In genomic region chr6:152943260-152943897, GRCh38 we compare ENCODE assay signal across 19 cellular contexts. TPM values are rescaled to one million over a fixed set of nuclear protein-coding genes. Genes with fewer than 3 reads are reported as not detected.
A peak's percentile ranks its signal among the peaks of the same experiment; 100 is the strongest.
DNase-seq lines count a peak whose midpoint lies in the region; ATAC-seq, FAIRE-seq and TF ChIP-seq lines count a peak whose summit lies in the region.
"Had no signal": no experiment of that assay in that cellular context is flagged by ENCODE, and none has a peak within 500 bp of the region (broad histone marks: within the 10 kb centered on the region; RNA-seq: fewer than 3 reads in every experiment).

No MANE protein-coding gene starts in this region.

- CTCF ChIA-PET in MCF 10A (lab: Yijun Ruan, JAX): interaction anchor here (0.9 kb wide), 1 partner anchor 79 kb away, joined by 3 read pairs; no protein-coding TSS in a partner anchor
- CTCF ChIA-PET in PC-3 (lab: Charles Lee): no interaction called here
- CTCF ChIA-PET in H1 (lab: Charles Lee; ENCODE audit: partially characterized antibody): interaction anchor here (0.8 to 7.6 kb wide), 5 partner anchors 10 to 195 kb away, joined by 3 to 33 read pairs (median 5); no protein-coding TSS in a partner anchor

- DNase-seq in MCF 10A (ENCODE audit: unreplicated experiment): peak; percentile 91
- no peak for DNase-seq in breast epithelium (ENCODE audit: low spot score in 2 of 2)
- DNase-seq in PC-3: peak; percentile 88
- DNase-seq in H1 (ENCODE audit: low read depth in 1 of 2, low spot score in 2 of 2): no peak
- DNase-seq in H4 (ENCODE audit: low spot score): no peak
- DNase-seq in NCI-H128 (lab: John Stamatoyannopoulos, UW; ENCODE audit: unreplicated experiment): no peak
- DNase-seq: CD8-positive, alpha-beta T cell; DND-41; GDM1; GM23248; Kasumi-1; NCI-H1436 treated with DMSO at 0.1 percent for 48 hours; NCI-H2029 treated with DMSO at 0.1 percent for 48 hours; NCI-H774 had no signal

- H3K27me3 Mint-ChIP-seq in MCF 10A (ENCODE audit: insufficient read depth, unreplicated experiment): peaks cover 11% of the 10 kb centered on the region

- no peak overlapping the region for H3K27ac Mint-ChIP-seq in MCF 10A (ENCODE audit: low read depth, unreplicated experiment)
- H3K27ac Mint-ChIP-seq: CD8-positive, alpha-beta T cell had no signal

- 85% methylated on average over 2 of the region's 2 CpGs; no CpG with 5 or more reads in 1 of the 2 experiments for WGBS in H1 (ENCODE audit: extremely low coverage in 1 of 2, insufficient coverage in 1 of 2, insufficient read length in 1 of 2, insufficient replicate concordance in 2 of 2, low coverage in 1 of 2, low lambda C conversion rate in 2 of 2, missing lambda C conversion rate in 1 of 2), 2 experiments

- H2BK15ac ChIP-seq in H1 (ENCODE audit: low read length): no peak overlapping the region

- no peak overlapping the region for H3K23ac ChIP-seq in H1 (ENCODE audit: insufficient read length)

- TF ChIP-seq CTCF in MCF 10A (IDR thresholded peaks at IDR 0.05; ENCODE audit: unreplicated experiment) (no peak), breast epithelium (IDR thresholded peaks at IDR 0.05) (no peak), PC-3 (conservative IDR thresholded peaks at IDR 0.05; ENCODE audit: low read depth, low read length) (no peak), H1 (IDR thresholded peaks at IDR 0.05; ENCODE audit: control extremely low read depth in 1 of 3, insufficient read depth in 1 of 3, low read depth in 1 of 3, low read length in 3 of 3) (no peak)

- H4K8ac ChIP-seq in H1 (ENCODE audit: extremely low read depth, insufficient read depth, low read length): no peak overlapping the region

- no peaks in the 10 kb centered on the region for H3K36me3 Mint-ChIP-seq in MCF 10A (ENCODE audit: insufficient read depth, unreplicated experiment)
- H3K36me3 Mint-ChIP-seq: CD8-positive, alpha-beta T cell had no signal

- no peaks in the 10 kb centered on the region for H3K9me3 Mint-ChIP-seq in MCF 10A (ENCODE audit: unreplicated experiment)
- H3K9me3 Mint-ChIP-seq: CD8-positive, alpha-beta T cell had no signal

- ATAC-seq in PC-3 (peak; percentile 65), HG03025 (IDR thresholded peaks at IDR 0.05; ENCODE audit: low FRiP score, unreplicated experiment) (no peak), HG02798 (IDR thresholded peaks at IDR 0.05; ENCODE audit: poor library complexity, unreplicated experiment) (no peak)
- ATAC-seq: CD8-positive, alpha-beta T cell; GM12878; Right ventricle myocardium inferior had no signal

- no peak overlapping the region for H2BK5ac ChIP-seq in H1 (ENCODE audit: low read depth, low read length)

- FAIRE-seq in H1 (lab: Jason Lieb, UNC): no peak
- FAIRE-seq: GM12878 had no signal

- POLR2A ChIA-PET in MCF 10A (lab: Yijun Ruan, JAX) (interaction anchor here (0.6 to 0.8 kb wide), 3 partner anchors 36 to 215 kb away, joined by 3 read pairs; no protein-coding TSS in a partner anchor), PC-3 (lab: Charles Lee; ENCODE audit: unreplicated experiment) (no interaction called here), H1 (lab: Charles Lee; ENCODE audit: partially characterized antibody) (no interaction called here)

- no peaks in the 10 kb centered on the region for H3K9me2 ChIP-seq in PC-3 (replicated peaks; ENCODE audit: low read length)

- H4K5ac ChIP-seq in H1 (ENCODE audit: insufficient read length, low read depth, low read length): no peak overlapping the region

- no peak overlapping the region for H3K18ac ChIP-seq in H1 (ENCODE audit: extremely low read depth, low read length)

- H3K4me1 Mint-ChIP-seq in MCF 10A (ENCODE audit: insufficient read depth, unreplicated experiment): peaks cover 7% of the 10 kb centered on the region

- no peak overlapping the region for H2BK12ac ChIP-seq in H1 (ENCODE audit: low read depth, low read length)

- H2AFZ ChIP-seq in PC-3 (ENCODE audit: low read length) (no peak overlapping the region), H1 (ENCODE audit: low read length) (no peak overlapping the region)
- H2AFZ ChIP-seq: GM23248 had no signal

- no peak overlapping the region for H4K91ac ChIP-seq in H1 (replicated peaks; ENCODE audit: insufficient read length, low read length)

- TF ChIP-seq RAD21 in H1 (IDR thresholded peaks at IDR 0.05 in 1 of 2, conservative IDR thresholded peaks at IDR 0.05 in 1 of 2; ENCODE audit: low read depth in 2 of 2, low read length in 2 of 2): no peak

- intact Hi-C loops in MCF 10A (cut with micrococcal nuclease) (no loop called here), breast epithelium (cut with DNase I; ENCODE audit: low total_unique reads) (loop anchor here (10.0 kb wide), 1 partner anchor 729 kb away; no protein-coding TSS in a partner anchor), PC-3 (cut with micrococcal nuclease) (no loop called here)

- H3K56ac ChIP-seq in H1 (replicated peaks; ENCODE audit: insufficient read length, low read depth, low read length): no peak overlapping the region

- H3K4me1 ChIP-seq in breast epithelium (no peaks in the 10 kb centered on the region), PC-3 (ENCODE audit: insufficient read depth, low read length) (peaks cover 54% of the 10 kb centered on the region), H1 (replicated peaks in 1 of 4; ENCODE audit: control insufficient read depth in 3 of 4, insufficient read depth in 4 of 4, low read length in 3 of 4) (peaks cover 0 to 3% (median 0%) of the 10 kb centered on the region in 4 experiments; a peak in 2 of 7 replicates)
- H3K4me1 ChIP-seq: BLaER1 had no signal

- BruUV-seq in MCF 10A (replicated peaks; lab: Mats Ljungman, UMichigan): no TSS peak
- BruUV-seq in PC-3 (replicated peaks; lab: Mats Ljungman, UMichigan): no TSS peak

- H3K27me3 ChIP-seq in breast epithelium (no peaks in the 10 kb centered on the region), PC-3 (ENCODE audit: low read length) (peaks cover 11% of the 10 kb centered on the region), H1 (replicated peaks in 1 of 4; ENCODE audit: control insufficient read depth in 3 of 4, extremely low read depth in 1 of 4, insufficient read depth in 3 of 4, low read length in 3 of 4) (no peaks in the 10 kb centered on the region)
- H3K27me3 ChIP-seq: BLaER1 had no signal

- H3K4me3 ChIP-seq in breast epithelium (no peak overlapping the region), PC-3 (ENCODE audit: low read length) (no peak overlapping the region; the same call in 1 of the 2 replicates), H1 (ENCODE audit: extremely low read depth in 1 of 4, insufficient read depth in 2 of 4, low read depth in 3 of 4, low read length in 4 of 4) (no peak overlapping the region)
- H3K4me3 ChIP-seq: BLaER1, GM12878, GM23248 had no signal

- no peak overlapping the region for H3K4ac ChIP-seq in H1 (replicated peaks; ENCODE audit: insufficient read length, low read depth, low read length)

- no peaks in the 10 kb centered on the region for H3K36me3 ChIP-seq in breast epithelium
- no peaks in the 10 kb centered on the region for H3K36me3 ChIP-seq in PC-3 (ENCODE audit: low read depth, low read length)
- no peaks in the 10 kb centered on the region for H3K36me3 ChIP-seq in H1 (ENCODE audit: control insufficient read depth in 2 of 4, insufficient read depth in 4 of 4, low read length in 3 of 4)
- H3K36me3 ChIP-seq: BLaER1 had no signal

- H2BK20ac ChIP-seq in H1 (ENCODE audit: low read length): no peak overlapping the region

- H4K20me1 ChIP-seq in PC-3 (ENCODE audit: low read length): no peaks in the 10 kb centered on the region
- H4K20me1 ChIP-seq in H1 (replicated peaks in 1 of 2; ENCODE audit: control insufficient read depth in 1 of 2, insufficient read depth in 2 of 2, low read length in 2 of 2): no peaks in the 10 kb centered on the region
- H4K20me1 ChIP-seq: BLaER1 had no signal

- TF ChIP-seq EP300 in H1 (IDR thresholded peaks at IDR 0.05; ENCODE audit: borderline replicate concordance in 1 of 2, low read depth in 2 of 2, low read length in 2 of 2): no peak

- no peak overlapping the region for H2BK120ac ChIP-seq in H1 (replicated peaks; ENCODE audit: low read depth, low read length)

- H3K79me2 ChIP-seq in PC-3 (ENCODE audit: low read length) (no peaks in the 10 kb centered on the region), H1 (ENCODE audit: control insufficient read depth in 1 of 2, insufficient read depth in 2 of 2, low read length in 2 of 2) (no peaks in the 10 kb centered on the region)

- no peaks in the 10 kb centered on the region for H3K23me2 ChIP-seq in H1 (ENCODE audit: low read depth, low read length)

- no peak overlapping the region for H3K4me3 Mint-ChIP-seq in MCF 10A (ENCODE audit: unreplicated experiment)
- H3K4me3 Mint-ChIP-seq: CD8-positive, alpha-beta T cell had no signal

- H3K79me1 ChIP-seq in H1 (ENCODE audit: low read depth, low read length): no peaks in the 10 kb centered on the region

- no peak for TF ChIP-seq POLR2A in breast epithelium (IDR thresholded peaks at IDR 0.05)
- TF ChIP-seq POLR2A in H1 (IDR thresholded peaks at IDR 0.05; ENCODE audit: control extremely low read depth in 1 of 2, low read depth in 2 of 2, low read length in 2 of 2): no peak

- H3K9ac ChIP-seq in PC-3 (ENCODE audit: low read length): no peak overlapping the region
- H3K9ac ChIP-seq in H1 (replicated peaks in 1 of 4; ENCODE audit: extremely low read depth in 1 of 4, low read depth in 3 of 4, low read length in 3 of 4): no peak overlapping the region
- H3K9ac ChIP-seq: BLaER1, GM23248 had no signal

- no peaks in the 10 kb centered on the region for H3F3A ChIP-seq in PC-3 (ENCODE audit: low read length, unreplicated experiment)

- H3K14ac ChIP-seq in H1 (ENCODE audit: insufficient read length): no peak overlapping the region

- no peak overlapping the region for H2AK5ac ChIP-seq in H1 (ENCODE audit: low read depth, low read length)

- peak overlapping the region; percentile 69 for H3K4me2 ChIP-seq in PC-3 (ENCODE audit: low read length)
- no peak overlapping the region for H3K4me2 ChIP-seq in H1 (ENCODE audit: insufficient read depth in 1 of 2, low read depth in 2 of 2, low read length in 2 of 2)
- H3K4me2 ChIP-seq: BLaER1 had no signal

- H3K27ac ChIP-seq in breast epithelium: no peak overlapping the region
- peak overlapping the region; percentile 78 for H3K27ac ChIP-seq in PC-3 (ENCODE audit: low read length)
- H3K27ac ChIP-seq in H1 (ENCODE audit: low read depth, low read length): no peak overlapping the region
- H3K27ac ChIP-seq: BLaER1, GM23248 had no signal

- H3K9me3 ChIP-seq in breast epithelium (no peaks in the 10 kb centered on the region), PC-3 (ENCODE audit: low read length) (no peaks in the 10 kb centered on the region), H1 (ENCODE audit: insufficient read depth in 2 of 2, low read depth in 1 of 2, low read length in 1 of 2) (no peaks in the 10 kb centered on the region)
- H3K9me3 ChIP-seq: BLaER1 had no signal

RNA-seq across cellular contexts. Expression of gene FBXO5, which starts 39.5 kb away (rescaled TPM):
- total RNA-seq in MCF 10A (2022): 9.5 and 16.4 TPM in 2 replicates
- 1 to 10 TPM; 4.0 to 7.0 (median 4.3) TPM for total RNA-seq in breast epithelium
- 11.5 and 16.8 TPM in 2 replicates for total RNA-seq in PC-3 (2014; rRNA removed)
- 53.4 and 55.1 TPM in 2 replicates for total RNA-seq in H1 (2021; fragmentation: NEBNext Ultra II Directional; extraction: Animal tissue kit (Norgen Biotek cat#: 25700))
- polyA plus RNA-seq in H1 (2011; rRNA removed): 11.4 and 13.7 TPM in 2 replicates
- 18.9 TPM for polyA plus RNA-seq in H1 (2011; cell fraction: cytosol; rRNA removed)
- 7.8 TPM for polyA plus RNA-seq in H1 (2011; cell fraction: nucleus; rRNA removed)
- polyA plus RNA-seq in H1 (2012, experiment 1 of 2): 19.7 to 31.0 TPM (median 22.5 TPM) in 4 replicates
- 5.4 TPM for polyA plus RNA-seq in H1 (2012, experiment 2 of 2)
- polyA plus RNA-seq in H1 (2013, experiment 1 of 2): 38.1 TPM
- polyA plus RNA-seq in H1 (2013, experiment 2 of 2): 37.1 TPM
- 15.6 and 22.6 TPM in 2 replicates for polyA minus RNA-seq in H1 (2011; rRNA and poly(A)+ RNA removed)
- 19.2 TPM for polyA minus RNA-seq in H1 (2011; cell fraction: cytosol; rRNA and poly(A)+ RNA removed)
- polyA minus RNA-seq in H1 (2011; cell fraction: nucleus; rRNA and poly(A)+ RNA removed): 28.8 TPM
- total RNA-seq in H4 (2014; rRNA removed; shearing (Covaris generic)): 22.1 and 27.8 TPM in 2 replicates

RNA-seq across cellular contexts. Expression of gene MTRF1L, which starts 59.1 kb away (rescaled TPM):
- total RNA-seq in MCF 10A (2022): 25.5 and 30.9 TPM in 2 replicates
- total RNA-seq in breast epithelium: 10 to 100 TPM; 13.1 to 19.8 (median 14.6) TPM
- total RNA-seq in PC-3 (2014; rRNA removed): 12.7 and 19.1 TPM in 2 replicates
- total RNA-seq in H1 (2021; fragmentation: NEBNext Ultra II Directional; extraction: Animal tissue kit (Norgen Biotek cat#: 25700)): 24.0 and 26.5 TPM in 2 replicates
- 3.0 and 4.5 TPM in 2 replicates for polyA plus RNA-seq in H1 (2011; rRNA removed)
- polyA plus RNA-seq in H1 (2011; cell fraction: cytosol; rRNA removed): 6.8 TPM
- polyA plus RNA-seq in H1 (2011; cell fraction: nucleus; rRNA removed): 12.7 TPM
- 10.4 to 18.3 TPM (median 12.7 TPM) in 4 replicates for polyA plus RNA-seq in H1 (2012, experiment 1 of 2)
- polyA plus RNA-seq in H1 (2012, experiment 2 of 2): 2.2 TPM
- 22.0 TPM for polyA plus RNA-seq in H1 (2013, experiment 1 of 2)
- polyA plus RNA-seq in H1 (2013, experiment 2 of 2): 20.6 TPM
- polyA minus RNA-seq in H1 (2011; rRNA and poly(A)+ RNA removed): 10.5 and 13.7 TPM in 2 replicates
- polyA minus RNA-seq in H1 (2011; cell fraction: cytosol; rRNA and poly(A)+ RNA removed): 5.1 TPM
- polyA minus RNA-seq in H1 (2011; cell fraction: nucleus; rRNA and poly(A)+ RNA removed): 42.0 TPM
- 7.9 and 11.3 TPM in 2 replicates for total RNA-seq in H4 (2014; rRNA removed; shearing (Covaris generic))

Comparison
In these comparisons a context has a peak if more than half of its experiments do, and no peak if none do; other contexts are left out.
1. DNase-seq: peak in MCF 10A (single experiment) and PC-3 (single experiment); none in breast epithelium (0 of 2), H1 (0 of 2), H4 (single experiment) and NCI-H128 (single experiment).